In genomic region chr10:92868557-92868956, GRCh38 we compare ENCODE assay signal across 27 cellular contexts.
"Had no signal": no experiment of that assay in that cellular context is flagged by ENCODE, and none has a peak within 500 bp of the region (broad histone marks: within the 10 kb centered on the region; RNA-seq: fewer than 3 reads in every experiment).

No MANE protein-coding gene starts in this region.

- H3K4me1 ChIP-seq: breast epithelium had no signal

- H3K27ac Mint-ChIP-seq: activated CD8-positive, alpha-beta T cell treated with anti-CD3 and anti-CD28 coated beads for 36 hours; activated naive CD4-positive, alpha-beta T cell treated with anti-CD3 and anti-CD28 coated beads, Interleukin-2, amount 10 ng/mL, durations not matched to agents 7 days and 5 days; activated naive CD4-positive, alpha-beta T cell treated with anti-CD3 and anti-CD28 coated beads, Interleukin-2, amount 50 U/mL, for 72 hours; activated naive CD8-positive, alpha-beta T cell treated with anti-CD3 and anti-CD28 coated beads, Interleukin-2, amount 10 ng/mL, durations not matched to agents 7 days and 5 days; brain; dendritic cell treated with granulocyte-macrophage colony-stimulating factor and Interleukin-4, amounts not matched to agents 40 ng/mL and 50 ng/mL, for 4 days; endodermal cell; WTC11 had no signal

- H3K36me3 ChIP-seq: ascending aorta, breast epithelium had no signal

- H3K36me3 Mint-ChIP-seq: activated naive CD4-positive, alpha-beta T cell treated with anti-CD3 and anti-CD28 coated beads, Interleukin-2, amount 10 ng/mL, durations not matched to agents 7 days and 5 days; activated naive CD4-positive, alpha-beta T cell treated with anti-CD3 and anti-CD28 coated beads, Interleukin-2, amount 50 U/mL, for 72 hours; WTC11 had no signal

- ATAC-seq: activated CD8-positive, alpha-beta T cell treated with anti-CD3 and anti-CD28 coated beads for 36 hours; activated naive CD4-positive, alpha-beta T cell treated with anti-CD3 and anti-CD28 coated beads, Interleukin-2, amount 50 U/mL, for 72 hours; esophagus mucosa; WTC11 had no signal

- DNase-seq: activated CD4-positive, alpha-beta T cell treated with anti-CD3 and anti-CD28 coated beads for 1 hour; activated CD4-positive, alpha-beta T cell treated with anti-CD3 and anti-CD28 coated beads for 4 hours; activated CD4-positive, alpha-beta T cell treated with anti-CD3 and anti-CD28 coated beads, Interleukin-2, amount 50 U/mL, for 1 hour; activated CD4-positive, alpha-beta T cell treated with anti-CD3 and anti-CD28 coated beads, Interleukin-2, amount 50 U/mL, for 48 hours; activated CD8-positive, alpha-beta memory T cell treated with anti-CD3 and anti-CD28 coated beads for 24 hours; activated CD8-positive, alpha-beta T cell treated with anti-CD3 and anti-CD28 coated beads for 36 hours; activated gamma-delta T cell; activated naive CD4-positive, alpha-beta T cell; activated naive CD4-positive, alpha-beta T cell treated with anti-CD3 and anti-CD28 coated beads, Interleukin-2, amount 10 ng/mL, durations not matched to agents 7 days and 5 days; activated naive CD8-positive, alpha-beta T cell treated with anti-CD3 and anti-CD28 coated beads, Interleukin-2, amount 10 ng/mL, durations not matched to agents 7 days and 5 days; activated T-cell treated with anti-CD3 and anti-CD28 coated beads, Interleukin-2, amount 50 U/mL, for 48 hours; dorsolateral prefrontal cortex; effector memory CD4-positive, alpha-beta T cell; endodermal cell; foreskin fibroblast; head of caudate nucleus; T-helper 2 cell had no signal

- H3K9me3 ChIP-seq: ascending aorta, breast epithelium had no signal

- H3K9me3 Mint-ChIP-seq: activated CD8-positive, alpha-beta T cell treated with anti-CD3 and anti-CD28 coated beads for 36 hours; activated naive CD4-positive, alpha-beta T cell treated with anti-CD3 and anti-CD28 coated beads, Interleukin-2, amount 10 ng/mL, durations not matched to agents 7 days and 5 days; activated naive CD4-positive, alpha-beta T cell treated with anti-CD3 and anti-CD28 coated beads, Interleukin-2, amount 50 U/mL, for 72 hours; activated naive CD8-positive, alpha-beta T cell treated with anti-CD3 and anti-CD28 coated beads, Interleukin-2, amount 10 ng/mL, durations not matched to agents 7 days and 5 days; central memory CD8-positive, alpha-beta T cell; dendritic cell treated with granulocyte-macrophage colony-stimulating factor and Interleukin-4, amounts not matched to agents 40 ng/mL and 50 ng/mL, for 4 days; WTC11 had no signal

- H3K27me3 Mint-ChIP-seq: activated CD8-positive, alpha-beta T cell treated with anti-CD3 and anti-CD28 coated beads for 36 hours; activated naive CD4-positive, alpha-beta T cell treated with anti-CD3 and anti-CD28 coated beads, Interleukin-2, amount 10 ng/mL, durations not matched to agents 7 days and 5 days; activated naive CD8-positive, alpha-beta T cell treated with anti-CD3 and anti-CD28 coated beads, Interleukin-2, amount 10 ng/mL, durations not matched to agents 7 days and 5 days; brain; central memory CD8-positive, alpha-beta T cell; dendritic cell treated with granulocyte-macrophage colony-stimulating factor and Interleukin-4, amounts not matched to agents 40 ng/mL and 50 ng/mL, for 4 days had no signal

- H3K4me3 Mint-ChIP-seq: activated CD8-positive, alpha-beta T cell treated with anti-CD3 and anti-CD28 coated beads for 36 hours; activated naive CD4-positive, alpha-beta T cell treated with anti-CD3 and anti-CD28 coated beads, Interleukin-2, amount 10 ng/mL, durations not matched to agents 7 days and 5 days; activated naive CD8-positive, alpha-beta T cell treated with anti-CD3 and anti-CD28 coated beads, Interleukin-2, amount 10 ng/mL, durations not matched to agents 7 days and 5 days; brain; central memory CD8-positive, alpha-beta T cell; dendritic cell treated with granulocyte-macrophage colony-stimulating factor and Interleukin-4, amounts not matched to agents 40 ng/mL and 50 ng/mL, for 4 days; endodermal cell; WTC11 had no signal

- H3K27ac ChIP-seq: ascending aorta, breast epithelium, coronary artery, dorsolateral prefrontal cortex, VCaP had no signal

- H3K4me3 ChIP-seq: ascending aorta, breast epithelium, coronary artery, dorsolateral prefrontal cortex had no signal
